ENCODE assay signal across 8 cellular contexts in genomic region chr20:44886828-44887227, GRCh38. TPM values are rescaled to one million over a fixed set of nuclear protein-coding genes. Genes with fewer than 3 reads are reported as not detected.
A peak's percentile ranks its signal among the peaks of the same experiment; 100 is the strongest.
DNase-seq lines count a peak whose midpoint lies in the region; ATAC-seq, FAIRE-seq and TF ChIP-seq lines count a peak whose summit lies in the region.

No MANE protein-coding gene starts in this region.

- H3K4me1 ChIP-seq in GM23338 (ENCODE audit: insufficient read depth): peaks cover 31% of the 10 kb centered on the region
- H3K4me1 ChIP-seq in foreskin keratinocyte: peaks cover 25% of the 10 kb centered on the region
- peaks cover 29 to 39% of the 10 kb centered on the region in 2 donors for H3K4me1 ChIP-seq in gastrocnemius medialis

- TF ChIP-seq CTCF in GM23338 (conservative IDR thresholded peaks at IDR 0.05; ENCODE audit: low read depth in 2 of 2) (no peak), WERI-Rb-1 (IDR thresholded peaks at IDR 0.05; ENCODE audit: low read depth, low read length) (no peak), foreskin keratinocyte (conservative IDR thresholded peaks at IDR 0.05) (no peak), gastrocnemius medialis (IDR thresholded peaks at IDR 0.05 in 4 of 5, conservative IDR thresholded peaks at IDR 0.05 in 1 of 5) (no peak), D721Med (IDR thresholded peaks at IDR 0.05; ENCODE audit: insufficient read depth, missing control alignments) (no peak)

- peaks cover 8% of the 10 kb centered on the region for H3K27me3 Mint-ChIP-seq in GM23338 (ENCODE audit: insufficient read depth, low read depth, poor library complexity)

- H4K20me1 ChIP-seq in GM23338 (replicated peaks; ENCODE audit: insufficient read depth): peaks cover 53% of the 10 kb centered on the region

- H3K27ac Mint-ChIP-seq in GM23338: peak overlapping the region; percentile 98

- intact Hi-C loops in gastrocnemius medialis (cut with DNase I; ENCODE audit: low total_unique reads): loop anchor here (10.0 kb wide), 1 partner anchor 672 kb away; the partner anchor contains the start of gene OSER1

- peaks cover 62% of the 10 kb centered on the region for H3K79me2 ChIP-seq in GM23338 (replicated peaks; ENCODE audit: insufficient read depth)

- peak overlapping the region; percentile 91 for H3K4me2 ChIP-seq in GM23338

- TF ChIP-seq POLR2A in gastrocnemius medialis (IDR thresholded peaks at IDR 0.05): no peak

- no peaks in the 10 kb centered on the region; the same call in 1 of the 2 replicates for H3K36me3 ChIP-seq in GM23338 (ENCODE audit: insufficient read depth)
- H3K36me3 ChIP-seq in WERI-Rb-1: peaks cover 17% of the 10 kb centered on the region
- no peaks in the 10 kb centered on the region for H3K36me3 ChIP-seq in gastrocnemius medialis

- H3K4me3 ChIP-seq in GM23338: peak overlapping the region; percentile 99
- peak overlapping the region; percentile 78 for H3K4me3 ChIP-seq in WERI-Rb-1 (ENCODE audit: low read depth, low read length)
- peak overlapping the region; percentile 74 to 96 (median 80) for H3K4me3 ChIP-seq in gastrocnemius medialis

- H3K9me3 ChIP-seq in WERI-Rb-1 (ENCODE audit: severe bottlenecking) (no peaks in the 10 kb centered on the region), gastrocnemius medialis (no peaks in the 10 kb centered on the region)

- DNase-seq in GM23338 (ENCODE audit: low spot score) (no peak), WERI-Rb-1 (no peak), foreskin keratinocyte (no peak), gastrocnemius medialis (no peak), superior temporal gyrus (ENCODE audit: extremely low spot score) (no peak), D721Med (ENCODE audit: insufficient read length, low spot score) (no peak)

- ATAC-seq in GM23338 (no peak), foreskin keratinocyte (no peak), gastrocnemius medialis (no peak), GM21723 (IDR thresholded peaks at IDR 0.05; ENCODE audit: unreplicated experiment) (no peak), GM18520 (IDR thresholded peaks at IDR 0.05; ENCODE audit: unreplicated experiment) (no peak)

- H3K27me3 ChIP-seq in GM23338 (ENCODE audit: insufficient read depth) (no peaks in the 10 kb centered on the region), WERI-Rb-1 (ENCODE audit: insufficient read depth, low read depth, severe bottlenecking) (no peaks in the 10 kb centered on the region), foreskin keratinocyte (no peaks in the 10 kb centered on the region), gastrocnemius medialis (no peaks in the 10 kb centered on the region)

- no peak overlapping the region for H3K27ac ChIP-seq in GM23338 (ENCODE audit: low read depth)
- H3K27ac ChIP-seq in WERI-Rb-1: no peak overlapping the region
- H3K27ac ChIP-seq in foreskin keratinocyte: peak overlapping the region; percentile 88
- H3K27ac ChIP-seq in gastrocnemius medialis: peak overlapping the region; percentile 84 to 97 (median 92)

- FAIRE-seq in D721Med (lab: Jason Lieb, UNC): no peak

- peaks cover 26% of the 10 kb centered on the region; the same call in 2 of the 3 replicates for H3K36me3 Mint-ChIP-seq in GM23338 (ENCODE audit: low read depth)

- no peaks in the 10 kb centered on the region for H3K9me2 ChIP-seq in GM23338 (ENCODE audit: insufficient read depth)

- no peaks in the 10 kb centered on the region; the same call in 1 of the 2 replicates for H3F3A ChIP-seq in GM23338 (replicated peaks; ENCODE audit: low read depth)

- H3K4me1 Mint-ChIP-seq in GM23338: peaks cover 35% of the 10 kb centered on the region

- peak overlapping the region; percentile 99 for H3K4me3 Mint-ChIP-seq in GM23338

- no peak overlapping the region for H2AFZ ChIP-seq in GM23338

- in situ Hi-C loops in gastrocnemius medialis (cut with MboI; ENCODE audit: low sequenced_read_pairs in 4 of 4): no loop called here

- no peaks in the 10 kb centered on the region for H3K9me3 Mint-ChIP-seq in GM23338

TF ChIP-seq in GM23338, 12 proteins besides CTCF, POLR2A, EP300 and RAD21:
- no peak for TF ChIP-seq ZNF462 (CRISPR knock-in tag; IDR thresholded peaks at IDR 0.05)
- no peak for TF ChIP-seq ZNF331 (CRISPR knock-in tag; IDR thresholded peaks at IDR 0.05; ENCODE audit: low read depth)
- TF ChIP-seq NANOG (IDR thresholded peaks at IDR 0.05; ENCODE audit: borderline replicate concordance): no peak
- no peak for TF ChIP-seq EZH2phosphoT487 (IDR thresholded peaks at IDR 0.05; ENCODE audit: unreplicated experiment)
- no peak for TF ChIP-seq JUNB (IDR thresholded peaks at IDR 0.05; ENCODE audit: unreplicated experiment)
- TF ChIP-seq POLR2AphosphoS5 (IDR thresholded peaks at IDR 0.05; ENCODE audit: low read depth): no peak

RNA-seq across cellular contexts. Expression of gene YWHAB, which starts 1.3 kb away (rescaled TPM):
- total RNA-seq in GM23338 (2014; rRNA removed; shearing (Covaris generic)): 120 and 121 TPM in 2 replicates
- polyA plus RNA-seq in GM23338 (2016; fragmentation: Nextera tagmentation; extraction: Ambion mirVana) (454 and 519 TPM in 2 replicates), foreskin keratinocyte (177 and 188 TPM in 2 replicates)
- total RNA-seq in foreskin keratinocyte (213 and 216 TPM in 2 replicates), gastrocnemius medialis (10 to 100 TPM; 73.2 to 77.9 (median 75.2) TPM)

RNA-seq across cellular contexts. Expression of gene PABPC1L, which starts 23.0 kb away (rescaled TPM):
- total RNA-seq in GM23338 (2014; rRNA removed; shearing (Covaris generic)): 44.8 and 49.1 TPM in 2 replicates
- polyA plus RNA-seq in GM23338 (2016; fragmentation: Nextera tagmentation; extraction: Ambion mirVana) (36.0 and 44.4 TPM in 2 replicates), foreskin keratinocyte (12.6 and 13.8 TPM in 2 replicates)
- total RNA-seq in foreskin keratinocyte (14.1 and 15.9 TPM in 2 replicates), gastrocnemius medialis (1 to 10 TPM in 1 of 4 donors, under 1 TPM in 3; 0.22 to 3.8 (median 0.54) TPM)

Comparison
In these comparisons a context has a peak if more than half of its experiments do, and no peak if none do; other contexts are left out.
1. H3K27ac ChIP-seq: peak in foreskin keratinocyte (single experiment) and gastrocnemius medialis (4 of 4); none in GM23338 (single experiment) and WERI-Rb-1 (single experiment).
2. Peak in every context shown above with its lines, with median percentiles within 50 percentile points of each other: H3K4me3 ChIP-seq.